Comparison of ENCODE assay signal across 19 cellular contexts in the genomic region with DNA sequence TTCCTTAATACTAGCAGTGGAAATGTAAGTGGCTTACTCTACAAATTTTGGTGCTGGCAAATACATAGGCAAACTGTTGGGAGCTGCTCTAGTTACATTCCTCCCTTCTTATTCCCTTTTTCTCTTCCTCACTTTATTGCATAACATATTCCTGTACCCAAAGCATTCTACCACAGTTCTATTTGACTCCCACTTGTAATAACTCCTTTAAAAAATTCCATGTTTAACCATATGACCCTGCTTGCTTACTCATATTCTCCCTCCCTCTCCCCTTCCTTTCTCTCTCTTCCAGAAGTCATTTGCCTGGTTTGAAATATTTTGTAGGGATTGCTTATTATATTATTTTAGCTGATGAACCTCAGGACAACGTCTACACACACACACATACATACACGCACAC. TPM values are rescaled to one million over a fixed set of nuclear protein-coding genes. Genes with fewer than 3 reads are reported as not detected.
A peak's percentile ranks its signal among the peaks of the same experiment; 100 is the strongest.
DNase-seq lines count a peak whose midpoint lies in the region; ATAC-seq, FAIRE-seq and TF ChIP-seq lines count a peak whose summit lies in the region.
"Had no signal": no experiment of that assay in that cellular context is flagged by ENCODE, and none has a peak within 500 bp of the region (broad histone marks: within the 10 kb centered on the region; RNA-seq: fewer than 3 reads in every experiment).

No MANE protein-coding gene starts in this region.

- ATAC-seq in memory B cell (ENCODE audit: low read depth): no peak
- ATAC-seq: right cardiac atrium; stimulated activated memory B cell treated with anti-CD40 and anti-IgM and Interleukin-4, amounts not matched to agents 10 μg/mL and 1 μg/mL and 100 μg/mL, for 72 hours had no signal

- H3K9me3 Mint-ChIP-seq in memory B cell: no peaks in the 10 kb centered on the region
- H3K9me3 Mint-ChIP-seq: activated naive CD4-positive, alpha-beta T cell treated with anti-CD3 and anti-CD28 coated beads, Interleukin-2, amount 10 ng/mL, durations not matched to agents 7 days and 5 days; stimulated activated memory B cell treated with anti-CD40 and anti-IgM and Interleukin-4, amounts not matched to agents 10 μg/mL and 1 μg/mL and 100 μg/mL, for 72 hours had no signal

- no peak overlapping the region for H3K4me3 ChIP-seq in AG10803 (ENCODE audit: low read length)
- H3K4me3 ChIP-seq in cardiac fibroblast (replicated peaks in 1 of 2; ENCODE audit: low read depth in 2 of 2, low read length in 2 of 2): no peak overlapping the region
- H3K4me3 ChIP-seq in SK-N-SH (ENCODE audit: low read depth in 2 of 2, low read length in 1 of 2): no peak overlapping the region
- no peak overlapping the region for H3K4me3 ChIP-seq in adrenal gland
- H3K4me3 ChIP-seq: left ventricle myocardium inferior, MG63 had no signal

- no peaks in the 10 kb centered on the region for H3K9me2 ChIP-seq in SK-N-SH

- no peak overlapping the region for H2AFZ ChIP-seq in SK-N-SH (ENCODE audit: low read depth)

- CTCF ChIA-PET in SK-N-SH (lab: Yijun Ruan, JAX): interaction anchor here (0.7 to 3.1 kb wide), 4 partner anchors 13 to 308 kb away, joined by 3 to 15 read pairs (median 3); a partner anchor contains a TSS

- TF ChIP-seq POLR2A in H54 (IDR thresholded peaks at IDR 0.05; ENCODE audit: low read depth, low read length) (no peak), adrenal gland (IDR thresholded peaks at IDR 0.05) (no peak)

- H3K4me3 Mint-ChIP-seq in memory B cell: no peak overlapping the region
- H3K4me3 Mint-ChIP-seq: activated naive CD4-positive, alpha-beta T cell treated with anti-CD3 and anti-CD28 coated beads, Interleukin-2, amount 10 ng/mL, durations not matched to agents 7 days and 5 days; stimulated activated memory B cell treated with anti-CD40 and anti-IgM and Interleukin-4, amounts not matched to agents 10 μg/mL and 1 μg/mL and 100 μg/mL, for 72 hours had no signal

- H3K4me1 Mint-ChIP-seq in memory B cell: no peaks in the 10 kb centered on the region
- H3K4me1 Mint-ChIP-seq: activated naive CD4-positive, alpha-beta T cell treated with anti-CD3 and anti-CD28 coated beads, Interleukin-2, amount 10 ng/mL, durations not matched to agents 7 days and 5 days; stimulated activated memory B cell treated with anti-CD40 and anti-IgM and Interleukin-4, amounts not matched to agents 10 μg/mL and 1 μg/mL and 100 μg/mL, for 72 hours had no signal

- TF ChIP-seq CTCF in AG10803 (conservative IDR thresholded peaks at IDR 0.05; ENCODE audit: low read length): no peak
- no peak for TF ChIP-seq CTCF in cardiac fibroblast (IDR thresholded peaks at IDR 0.05; ENCODE audit: low read depth, low read length)
- TF ChIP-seq CTCF in SK-N-SH (IDR thresholded peaks at IDR 0.05): no peak
- TF ChIP-seq CTCF in adrenal gland (IDR thresholded peaks at IDR 0.05): no peak

- H3K36me3 ChIP-seq in SK-N-SH (replicated peaks in 1 of 2; ENCODE audit: control insufficient read depth in 1 of 2, insufficient read depth in 2 of 2, low read length in 1 of 2) (peaks cover 63 to 66% of the 10 kb centered on the region in 2 experiments), adrenal gland (replicated peaks in 1 of 2) (peaks cover 0 to 8% of the 10 kb centered on the region in 2 donors)

- peak; percentile 53 for DNase-seq in AG10803 (ENCODE audit: low read depth)
- DNase-seq in H54 (ENCODE audit: insufficient read length, low spot score): no peak
- peak; percentile 44 to 59 for DNase-seq in cardiac fibroblast (ENCODE audit: low read depth in 2 of 2)
- no peak for DNase-seq in memory B cell (ENCODE audit: low spot score in 2 of 2)
- no peak for DNase-seq in mucosa of gallbladder (ENCODE audit: low spot score)
- no peak for DNase-seq in NCI-H1930 (lab: John Stamatoyannopoulos, UW)
- DNase-seq in SK-N-SH: no peak
- no peak for DNase-seq in adrenal gland
- DNase-seq: activated naive CD4-positive, alpha-beta T cell treated with anti-CD3 and anti-CD28 coated beads, Interleukin-2, amount 10 ng/mL, durations not matched to agents 7 days and 5 days; brain microvascular endothelial cell; glutamatergic neuron; GOT3; left ventricle myocardium inferior; MG63; NCI-H1436 treated with DMSO at 0.1 percent for 48 hours; NCI-H748 treated with DMSO at 0.1 percent for 48 hours; right cardiac atrium; Right ventricle myocardium superior had no signal

- H3K9me3 ChIP-seq in SK-N-SH: no peaks in the 10 kb centered on the region
- H3K9me3 ChIP-seq in adrenal gland (replicated peaks in 1 of 3): no peaks in the 10 kb centered on the region
- H3K9me3 ChIP-seq: left ventricle myocardium inferior, MG63 had no signal

- no peak overlapping the region for H3K9ac ChIP-seq in SK-N-SH

- H3K27me3 ChIP-seq in SK-N-SH (ENCODE audit: insufficient read depth): no peaks in the 10 kb centered on the region
- H3K27me3 ChIP-seq in adrenal gland: no peaks in the 10 kb centered on the region
- H3K27me3 ChIP-seq: brain microvascular endothelial cell, MG63 had no signal

- H3K27ac ChIP-seq in SK-N-SH (ENCODE audit: low read depth in 2 of 2, low read length in 1 of 2): peak overlapping the region in 1 of 2 experiments; percentile 6; a peak in 1 of 4 replicates
- H3K27ac ChIP-seq in adrenal gland: peak overlapping the region in 2 of 5 donors; percentile 11 to 27
- H3K27ac ChIP-seq: brain microvascular endothelial cell, left ventricle myocardium inferior had no signal

- peaks cover 4% of the 10 kb centered on the region for H3K36me3 Mint-ChIP-seq in memory B cell

- H3F3A ChIP-seq in SK-N-SH (replicated peaks; ENCODE audit: insufficient read depth): peaks cover 16% of the 10 kb centered on the region

- 72% methylated on average over 2 of the region's 2 CpGs for WGBS in SK-N-SH (ENCODE audit: low lambda C conversion rate)
- WGBS in adrenal gland, 4 donors: 57 to 86% (median 79%) methylated on average over 2 of the region's 2 CpGs

- POLR2A ChIA-PET in SK-N-SH (lab: Yijun Ruan, JAX): no interaction called here

- FAIRE-seq in H54 (lab: Jason Lieb, UNC): peak; percentile 68

- H3K4me1 ChIP-seq in SK-N-SH (ENCODE audit: control insufficient read depth in 1 of 2, insufficient read depth in 2 of 2, low read depth in 1 of 2, low read length in 1 of 2): peaks cover 0 to 5% of the 10 kb centered on the region in 2 experiments; a peak in 2 of 4 replicates
- H3K4me1 ChIP-seq in adrenal gland (replicated peaks in 1 of 2): peaks cover 0 to 12% of the 10 kb centered on the region in 2 donors

- H4K20me1 ChIP-seq in SK-N-SH (ENCODE audit: insufficient read depth): no peaks in the 10 kb centered on the region

- no peak overlapping the region for H3K4me2 ChIP-seq in SK-N-SH

- TF ChIP-seq EP300 in SK-N-SH (IDR thresholded peaks at IDR 0.05; ENCODE audit: borderline replicate concordance in 1 of 2, low read depth in 1 of 2, low read length in 1 of 2): no peak

- peaks cover 15% of the 10 kb centered on the region for H3K79me2 ChIP-seq in SK-N-SH (ENCODE audit: insufficient read depth)

- no peaks in the 10 kb centered on the region for H3K27me3 Mint-ChIP-seq in memory B cell
- H3K27me3 Mint-ChIP-seq: activated naive CD4-positive, alpha-beta T cell treated with anti-CD3 and anti-CD28 coated beads, Interleukin-2, amount 10 ng/mL, durations not matched to agents 7 days and 5 days; stimulated activated memory B cell treated with anti-CD40 and anti-IgM and Interleukin-4, amounts not matched to agents 10 μg/mL and 1 μg/mL and 100 μg/mL, for 72 hours had no signal

- intact Hi-C loops in adrenal gland (cut with DNase I): no loop called here

- TF ChIP-seq RAD21 in SK-N-SH (IDR thresholded peaks at IDR 0.05; ENCODE audit: low read length): no peak

- H3K27ac Mint-ChIP-seq in memory B cell: peak overlapping the region; percentile 76
- H3K27ac Mint-ChIP-seq: activated naive CD4-positive, alpha-beta T cell treated with anti-CD3 and anti-CD28 coated beads, Interleukin-2, amount 10 ng/mL, durations not matched to agents 7 days and 5 days; stimulated activated memory B cell treated with anti-CD40 and anti-IgM and Interleukin-4, amounts not matched to agents 10 μg/mL and 1 μg/mL and 100 μg/mL, for 72 hours had no signal

TF ChIP-seq in SK-N-SH, 30 proteins besides CTCF, POLR2A, EP300 and RAD21 (continues in another document):
- TF ChIP-seq POLR2AphosphoS5 (IDR thresholded peaks at IDR 0.05; ENCODE audit: low read depth, low read length): no peak
- no peak for TF ChIP-seq GABPA (IDR thresholded peaks at IDR 0.05; ENCODE audit: low read depth)
- no peak for TF ChIP-seq FOXM1 (IDR thresholded peaks at IDR 0.05; ENCODE audit: low read depth)
- TF ChIP-seq SMC3 (IDR thresholded peaks at IDR 0.05; ENCODE audit: low read depth, low read length): no peak
- no peak for TF ChIP-seq MEF2A (IDR thresholded peaks at IDR 0.05; ENCODE audit: borderline replicate concordance, low read depth)
- no peak for TF ChIP-seq RFX5 (IDR thresholded peaks at IDR 0.05; ENCODE audit: low read length)
- no peak for TF ChIP-seq RXRA (IDR thresholded peaks at IDR 0.05; ENCODE audit: borderline replicate concordance, low read depth)
- TF ChIP-seq TCF12 (IDR thresholded peaks at IDR 0.05): no peak
- no peak for TF ChIP-seq GATA2 (CRISPR knock-in tag; IDR thresholded peaks at IDR 0.05)
- no peak for TF ChIP-seq NFIC (IDR thresholded peaks at IDR 0.05; ENCODE audit: borderline replicate concordance)
- no peak for TF ChIP-seq TAF1 (IDR thresholded peaks at IDR 0.05; ENCODE audit: borderline replicate concordance, low read depth, low read length)

RNA-seq across cellular contexts. Expression of a gene that starts 22.7 kb away (rescaled TPM):
- total RNA-seq in mucosa of gallbladder (528 TPM), adrenal gland (100 to 1,000 TPM in 4 of 8 donors, 10 to 100 TPM in 4; 56.6 to 226 (median 99.5) TPM)
- polyA plus RNA-seq in SK-N-SH (2012; rRNA removed) (152 and 162 TPM in 2 replicates), adrenal gland (100 to 1,000 TPM in 2 of 3 donors, 10 to 100 TPM in 1; 22.0 to 171 (median 102) TPM)
- 124 and 156 TPM in 2 replicates for polyA plus RNA-seq in SK-N-SH (2012; cell fraction: cytosol; rRNA removed)
- polyA plus RNA-seq in SK-N-SH (2012; cell fraction: nucleus; rRNA removed): 65.3 and 89.9 TPM in 2 replicates

RNA-seq across cellular contexts. Expression of a gene that starts 51.1 kb away (rescaled TPM):
- 31.6 TPM for total RNA-seq in mucosa of gallbladder
- polyA plus RNA-seq in SK-N-SH (2012; rRNA removed): 79.5 and 86.3 TPM in 2 replicates
- 64.8 and 74.8 TPM in 2 replicates for polyA plus RNA-seq in SK-N-SH (2012; cell fraction: cytosol; rRNA removed)
- polyA plus RNA-seq in SK-N-SH (2012; cell fraction: nucleus; rRNA removed): 48.5 and 55.5 TPM in 2 replicates
- 10 to 100 TPM; 57.1 to 98.4 (median 77.2) TPM for total RNA-seq in adrenal gland
- 10 to 100 TPM; 29.5 to 68.1 (median 38.6) TPM for polyA plus RNA-seq in adrenal gland

RNA-seq across cellular contexts. Expression of a gene that starts 58.5 kb away (rescaled TPM):
- total RNA-seq in mucosa of gallbladder: 68.6 TPM
- 9.2 and 13.3 TPM in 2 replicates for polyA plus RNA-seq in SK-N-SH (2012; rRNA removed)
- polyA plus RNA-seq in SK-N-SH (2012; cell fraction: cytosol; rRNA removed): 7.6 and 9.0 TPM in 2 replicates
- 24.1 and 30.3 TPM in 2 replicates for polyA plus RNA-seq in SK-N-SH (2012; cell fraction: nucleus; rRNA removed)
- 10 to 100 TPM; 62.2 to 99.8 (median 77.7) TPM for total RNA-seq in adrenal gland
- polyA plus RNA-seq in adrenal gland: 10 to 100 TPM; 28.3 to 45.7 (median 31.6) TPM

Comparison
In these comparisons a context has a peak if more than half of its experiments do, and no peak if none do; other contexts are left out.
1. DNase-seq: peak in AG10803 (single experiment) and cardiac fibroblast (2 of 2); none in H54 (single experiment), memory B cell (0 of 2), mucosa of gallbladder (single experiment), NCI-H1930 (0 of 2), SK-N-SH (single experiment) and adrenal gland (0 of 7).